In the genomic region with DNA sequence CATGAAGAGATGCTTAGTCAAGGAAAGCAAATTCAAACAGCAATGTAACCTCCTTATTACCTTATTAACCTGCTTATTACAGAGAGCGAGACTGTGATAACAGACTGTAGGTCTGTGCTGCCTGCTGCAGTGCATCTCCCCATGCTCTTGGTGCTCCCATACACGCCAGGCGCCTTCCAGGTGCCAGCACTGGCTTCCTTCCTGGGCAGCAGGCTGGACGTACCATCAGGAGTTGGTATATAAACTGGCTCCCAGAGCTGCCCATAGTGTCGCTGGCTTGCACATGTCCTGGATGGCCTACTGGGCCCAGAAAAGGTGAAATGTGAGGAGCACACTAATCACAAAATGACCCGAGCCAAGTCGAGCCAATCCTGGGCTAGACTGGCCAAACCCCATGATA, we compare ENCODE assay signal across 17 cellular contexts.
"Had no signal": no experiment of that assay in that cellular context is flagged by ENCODE, and none has a peak within 500 bp of the region (broad histone marks: within the 10 kb centered on the region; RNA-seq: fewer than 3 reads in every experiment).

No MANE protein-coding gene starts in this region.

- ATAC-seq: effector memory CD8-positive, alpha-beta T cell; left colon; left ventricle myocardium superior; right cardiac atrium had no signal

- DNase-seq: cortex of kidney; effector memory CD8-positive, alpha-beta T cell; foreskin melanocyte; left colon; left ventricle myocardium superior; mesendoderm; naive B cell; small intestine; stimulated activated CD4-positive, alpha-beta T cell treated with anti-CD3 and anti-CD28 coated beads, Interleukin-12 subunit alpha, Interleukin-12 subunit beta, amount 100 ng/mL, for 4 hours; stimulated activated naive CD4-positive, alpha-beta T cell; stomach; substantia nigra; transverse colon had no signal

- H3K4me3 ChIP-seq: hepatocyte, lung, stomach, thoracic aorta, transverse colon had no signal

- H3K27me3 ChIP-seq: hepatocyte, stomach, transverse colon had no signal

- H3K27ac ChIP-seq: hepatocyte, stomach, thoracic aorta, transverse colon had no signal

- H2AFZ ChIP-seq: hepatocyte had no signal

- H3K9me3 ChIP-seq: stomach, thoracic aorta, transverse colon had no signal

- H3K4me2 ChIP-seq: hepatocyte had no signal

- H3K36me3 ChIP-seq: stomach, thoracic aorta, transverse colon had no signal
